In the genomic region with DNA sequence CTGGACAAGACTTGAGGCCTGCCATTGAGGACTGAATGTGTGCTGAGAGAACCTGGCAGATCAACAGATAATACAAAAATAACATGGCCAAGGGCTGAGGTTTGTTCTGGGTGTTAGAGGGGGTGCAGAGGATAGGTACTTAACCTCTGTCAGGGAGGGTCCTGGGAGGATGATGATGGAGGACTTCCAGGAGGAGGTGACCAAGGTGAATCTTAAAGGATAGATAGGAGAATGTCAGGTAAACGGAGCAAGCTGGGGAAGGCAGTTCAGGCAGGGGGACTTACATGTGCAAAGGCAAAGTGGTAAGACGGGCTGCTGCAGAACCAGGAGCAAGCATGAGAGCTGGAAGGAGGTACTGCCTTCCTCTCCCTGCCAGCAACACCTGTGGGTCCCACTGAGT, we compare ENCODE assay signal across 20 cellular contexts.
"Had no signal": no experiment of that assay in that cellular context is flagged by ENCODE, and none has a peak within 500 bp of the region (broad histone marks: within the 10 kb centered on the region; RNA-seq: fewer than 3 reads in every experiment).

No MANE protein-coding gene starts in this region.

- ATAC-seq: activated naive CD4-positive, alpha-beta T cell treated with anti-CD3 and anti-CD28 coated beads, Interleukin-2, amount 50 U/mL, for 72 hours; gastrocnemius medialis; left colon; lower lobe of right lung had no signal

- H3K9me3 ChIP-seq: gastrocnemius medialis, lower lobe of right lung, neutrophil, thyroid gland had no signal

- H3K27me3 Mint-ChIP-seq: dendritic cell treated with granulocyte-macrophage colony-stimulating factor and Interleukin-4, amounts not matched to agents 40 ng/mL and 50 ng/mL, for 4 days had no signal

- H3K27ac ChIP-seq: epithelial cell of prostate, gastrocnemius medialis, lower lobe of right lung, neutrophil, thyroid gland had no signal

- H3K4me3 Mint-ChIP-seq: dendritic cell treated with granulocyte-macrophage colony-stimulating factor and Interleukin-4, amounts not matched to agents 40 ng/mL and 50 ng/mL, for 4 days; T-helper 2 cell treated with Interferon-gamma antibody and Interleukin-4, amounts not matched to agents 5 μg/mL and 100 μg/mL, for 36 hours had no signal

- H3K27ac Mint-ChIP-seq: dendritic cell treated with granulocyte-macrophage colony-stimulating factor and Interleukin-4, amounts not matched to agents 40 ng/mL and 50 ng/mL, for 4 days; T-helper 2 cell treated with Interferon-gamma antibody and Interleukin-4, amounts not matched to agents 5 μg/mL and 100 μg/mL, for 36 hours had no signal

- H3K27me3 ChIP-seq: gastrocnemius medialis, neutrophil, thyroid gland had no signal

- H3K4me3 ChIP-seq: gastrocnemius medialis, lower lobe of right lung, thyroid gland had no signal

- H3K9me3 Mint-ChIP-seq: activated naive CD4-positive, alpha-beta T cell treated with anti-CD3 and anti-CD28 coated beads, Interleukin-2, amount 50 U/mL, for 72 hours; dendritic cell treated with granulocyte-macrophage colony-stimulating factor and Interleukin-4, amounts not matched to agents 40 ng/mL and 50 ng/mL, for 4 days; T-helper 2 cell treated with Interferon-gamma antibody and Interleukin-4, amounts not matched to agents 5 μg/mL and 100 μg/mL, for 36 hours had no signal

- H3K36me3 Mint-ChIP-seq: activated naive CD4-positive, alpha-beta T cell treated with anti-CD3 and anti-CD28 coated beads, Interleukin-2, amount 50 U/mL, for 72 hours had no signal

- FAIRE-seq: islet of Langerhans, urothelium cell line had no signal

- H3K4me1 ChIP-seq: gastrocnemius medialis had no signal

- DNase-seq: activated CD4-positive, alpha-beta T cell treated with anti-CD3 and anti-CD28 coated beads, Interleukin-2, amount 50 U/mL, for 1 hour; activated CD4-positive, CD25-positive, alpha-beta regulatory T cell; activated effector memory CD4-positive, alpha-beta T cell treated with Interleukin-2 at 50 U/mL for 16 hours; activated T-cell treated with anti-CD3 and anti-CD28 coated beads for 4 hours; cerebellar nuclear complex; effector memory CD4-positive, alpha-beta T cell; gastrocnemius medialis; left colon; lower lobe of right lung; retina; stimulated activated CD4-positive, alpha-beta T cell treated with anti-CD3 and anti-CD28 coated beads, Interleukin-12 subunit alpha, Interleukin-12 subunit beta, amount 100 ng/mL, for 4 hours; stimulated activated CD4-positive, alpha-beta T cell treated with anti-CD3 and anti-CD28 coated beads, Interleukin-2, amount 100 ng/mL, for 24 hours; thyroid gland had no signal

- H3K36me3 ChIP-seq: gastrocnemius medialis had no signal
